8 cellular contexts compared by ENCODE assay signal in the genomic region with DNA sequence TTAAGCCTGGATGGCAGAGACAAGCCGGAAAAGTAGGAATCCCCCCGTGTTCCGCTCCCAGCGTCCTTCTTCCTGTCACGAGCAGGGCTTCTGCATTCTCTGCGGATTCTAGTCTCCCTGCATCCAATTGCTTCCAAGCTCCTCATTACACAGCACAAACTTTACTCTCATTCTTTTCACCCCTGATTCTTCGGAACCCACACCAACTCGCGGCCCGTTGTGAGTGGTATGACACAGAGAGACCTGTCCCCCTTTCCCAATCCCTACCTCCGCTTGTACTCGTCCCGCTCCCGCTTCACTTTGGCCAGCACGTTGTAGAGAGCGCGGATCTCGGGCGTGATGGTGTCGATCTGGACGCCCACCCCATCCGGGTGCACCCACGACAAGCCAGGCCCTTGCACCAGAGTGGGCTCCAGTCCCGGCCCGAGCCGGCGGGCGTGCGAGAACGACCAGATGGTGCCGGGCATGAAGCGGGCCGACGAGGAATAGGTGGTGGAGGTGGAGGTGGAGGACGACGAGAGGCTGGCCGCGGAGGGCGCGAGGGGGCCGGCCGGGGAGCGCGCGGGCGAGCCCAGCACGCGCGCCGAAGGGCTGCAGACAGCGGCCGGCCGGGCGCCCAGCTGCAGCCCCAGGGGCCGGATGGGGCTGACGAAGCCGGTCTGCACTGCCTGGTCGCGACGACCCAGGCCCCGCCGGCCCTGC. TPM values are rescaled to one million over a fixed set of nuclear protein-coding genes. Genes with fewer than 3 reads are reported as not detected.
DNase-seq lines count a peak whose midpoint lies in the region; ATAC-seq and TF ChIP-seq lines count a peak whose summit lies in the region.

No MANE protein-coding gene starts in this region.

- H3K27ac ChIP-seq in thyroid gland, result peak overlapping the region in 2 of 3 donors; percentile 47 to 64

- H3K9me3 ChIP-seq in thyroid gland, result no peaks in the 10 kb centered on the region

- ATAC-seq in HG03280 (IDR thresholded peaks at IDR 0.05; ENCODE audit: unreplicated experiment) (peak; percentile 19), GM18861 (IDR thresholded peaks at IDR 0.05; ENCODE audit: unreplicated experiment) (no peak)

- no peaks in the 10 kb centered on the region for H3K27me3 ChIP-seq in thyroid gland

- H3K4me1 ChIP-seq in thyroid gland, result peaks cover 37 to 46% of the 10 kb centered on the region in 2 donors

- in situ Hi-C loops in astrocyte of the cerebellum (cut with HindIII; ENCODE audit: low sequenced_read_pairs), result no loop called here

- WGBS in lower leg skin, 2 donors, result 52 to 61% methylated on average over 58 to 62 of the region's 62 CpGs
- 50 to 61% methylated on average over 43 to 49 of the region's 62 CpGs for WGBS in thyroid gland, 2 donors

- no peaks in the 10 kb centered on the region for H3K9me3 Mint-ChIP-seq in T-helper 2 cell treated with Interferon-gamma antibody and Interleukin-4, amounts not matched to agents 5 μg/mL and 100 μg/mL, for 36 hours

- no peak for TF ChIP-seq POLR2A in lower leg skin (IDR thresholded peaks at IDR 0.05)
- no peak for TF ChIP-seq POLR2A in thyroid gland (IDR thresholded peaks at IDR 0.05)

- intact Hi-C loops in lower leg skin (cut with DNase I; ENCODE audit: low total_unique reads), result no loop called here
- intact Hi-C loops in thyroid gland (cut with DNase I), result no loop called here

- peaks cover 45% of the 10 kb centered on the region for H3K36me3 Mint-ChIP-seq in T-helper 2 cell treated with Interferon-gamma antibody and Interleukin-4, amounts not matched to agents 5 μg/mL and 100 μg/mL, for 36 hours (ENCODE audit: low read depth)

- no peak for DNase-seq in T-helper 2 cell treated with Interferon-gamma antibody and Interleukin-4, amounts not matched to agents 5 μg/mL and 100 μg/mL, for 36 hours (ENCODE audit: low spot score)
- no peak for DNase-seq in T-helper 2 cell
- no peak for DNase-seq in astrocyte of the cerebellum (ENCODE audit: low read depth)
- no peak for DNase-seq in lower leg skin (ENCODE audit: low spot score in 2 of 2)
- DNase-seq in thyroid gland, result no peak
- DNase-seq in NCI-H1105 (lab: John Stamatoyannopoulos, UW), result no peak

- H3K36me3 ChIP-seq in thyroid gland, result peaks cover 9 to 17% of the 10 kb centered on the region in 2 donors

- TF ChIP-seq CTCF in astrocyte of the cerebellum (IDR thresholded peaks at IDR 0.05; ENCODE audit: low read depth, low read length, missing control alignments) (no peak), lower leg skin (IDR thresholded peaks at IDR 0.05) (no peak), thyroid gland (IDR thresholded peaks at IDR 0.05) (no peak)

- H3K27me3 Mint-ChIP-seq in T-helper 2 cell treated with Interferon-gamma antibody and Interleukin-4, amounts not matched to agents 5 μg/mL and 100 μg/mL, for 36 hours (ENCODE audit: low read depth), result no peaks in the 10 kb centered on the region

- H3K4me3 ChIP-seq in astrocyte of the cerebellum (ENCODE audit: low read depth, low read length) (peak overlapping the region; percentile 78), lower leg skin (ENCODE audit: low read depth, poor library complexity, severe bottlenecking) (peak overlapping the region; percentile 56), thyroid gland (replicated peaks in 1 of 3) (peak overlapping the region in 2 of 3 donors; percentile 10 to 43)

- peaks cover 45% of the 10 kb centered on the region for H3K4me1 Mint-ChIP-seq in T-helper 2 cell treated with Interferon-gamma antibody and Interleukin-4, amounts not matched to agents 5 μg/mL and 100 μg/mL, for 36 hours (ENCODE audit: low read depth)

- peak overlapping the region; percentile 55 for H3K27ac Mint-ChIP-seq in T-helper 2 cell treated with Interferon-gamma antibody and Interleukin-4, amounts not matched to agents 5 μg/mL and 100 μg/mL, for 36 hours

- peak overlapping the region; percentile 93 for H3K4me3 Mint-ChIP-seq in T-helper 2 cell treated with Interferon-gamma antibody and Interleukin-4, amounts not matched to agents 5 μg/mL and 100 μg/mL, for 36 hours

RNA-seq across cellular contexts. Expression of a gene that starts 0.7 kb away (rescaled TPM):
- total RNA-seq in lower leg skin (1 to 10 TPM; 3.3 to 6.8 (median 4.6) TPM), thyroid gland (10 to 100 TPM in 1 of 4 donors, 1 to 10 TPM in 3; 5.0 to 10.2 (median 7.5) TPM)

RNA-seq across cellular contexts. Expression of a gene that starts 12.9 kb away (rescaled TPM):
- total RNA-seq in lower leg skin, result 10 to 100 TPM; 16.2 to 24.0 (median 23.4) TPM
- total RNA-seq in thyroid gland, result 10 to 100 TPM; 23.0 to 50.8 (median 35.6) TPM

RNA-seq across cellular contexts. Expression of a gene that starts 20.8 kb away (rescaled TPM):
- total RNA-seq in lower leg skin (1,000 to 10,000 TPM; 1,190 to 2,139 (median 1,514) TPM), thyroid gland (1,000 to 10,000 TPM; 1,191 to 3,596 (median 1,852) TPM)

RNA-seq across cellular contexts. Expression of a gene that starts 52.0 kb away (rescaled TPM):
- total RNA-seq in lower leg skin (100 to 1,000 TPM; 167 to 235 (median 205) TPM), thyroid gland (100 to 1,000 TPM; 152 to 337 (median 263) TPM)

Comparison
In these comparisons a context has a peak if more than half of its experiments do, and no peak if none do; other contexts are left out.
1. H3K4me3 ChIP-seq: peak in every context shown above with its lines; median percentile 78 in astrocyte of the cerebellum; 56 in lower leg skin; 26 in thyroid gland.